ENCODE assay signal across 9 cellular contexts in genomic region chr19:43446746-43447489, GRCh38. TPM values are rescaled to one million over a fixed set of nuclear protein-coding genes. Genes with fewer than 3 reads are reported as not detected.
A peak's percentile ranks its signal among the peaks of the same experiment; 100 is the strongest.
DNase-seq lines count a peak whose midpoint lies in the region; ATAC-seq and TF ChIP-seq lines count a peak whose summit lies in the region.
"Had no signal": no experiment of that assay in that cellular context is flagged by ENCODE, and none has a peak within 500 bp of the region (broad histone marks: within the 10 kb centered on the region; RNA-seq: fewer than 3 reads in every experiment).

No MANE protein-coding gene starts in this region.

- peaks cover 4% of the 10 kb centered on the region for H3K27me3 Mint-ChIP-seq in activated naive CD4-positive, alpha-beta T cell treated with anti-CD3 and anti-CD28 coated beads, Interleukin-2, amount 10 ng/mL, durations not matched to agents 7 days and 5 days
- peaks cover 5% of the 10 kb centered on the region for H3K27me3 Mint-ChIP-seq in glutamatergic neuron (ENCODE audit: unreplicated experiment)

- H3F3A ChIP-seq in SK-N-SH (replicated peaks; ENCODE audit: insufficient read depth) = no peaks in the 10 kb centered on the region

- H3K79me2 ChIP-seq in SK-N-SH (ENCODE audit: insufficient read depth) = no peaks in the 10 kb centered on the region

- H3K4me3 ChIP-seq in SK-N-SH (ENCODE audit: low read depth in 2 of 2, low read length in 1 of 2) = peak overlapping the region in 1 of 2 experiments; percentile 24; a peak in 1 of 4 replicates

- H2AFZ ChIP-seq in SK-N-SH (ENCODE audit: low read depth) = no peak overlapping the region

- H3K27ac ChIP-seq in SK-N-SH (ENCODE audit: low read depth in 2 of 2, low read length in 1 of 2) = no peak overlapping the region
- H3K27ac ChIP-seq: epithelial cell of prostate had no signal

- POLR2A ChIA-PET in SK-N-SH (lab: Yijun Ruan, JAX) = no interaction called here

- intact Hi-C loops in posterior vena cava (cut with DNase I) = loop anchor here in 1 of 2 donors (5.0 kb wide), 1 partner anchor 75 kb away; no protein-coding TSS in a partner anchor

- H3K9ac ChIP-seq in SK-N-SH = no peak overlapping the region

- H3K36me3 ChIP-seq in SK-N-SH (replicated peaks in 1 of 2; ENCODE audit: control insufficient read depth in 1 of 2, insufficient read depth in 2 of 2, low read length in 1 of 2) = no peaks in the 10 kb centered on the region

- H3K4me1 Mint-ChIP-seq in activated naive CD4-positive, alpha-beta T cell treated with anti-CD3 and anti-CD28 coated beads, Interleukin-2, amount 10 ng/mL, durations not matched to agents 7 days and 5 days = peaks cover 45% of the 10 kb centered on the region
- no peaks in the 10 kb centered on the region for H3K4me1 Mint-ChIP-seq in glutamatergic neuron (ENCODE audit: low read depth, unreplicated experiment)

- peaks cover 12% of the 10 kb centered on the region; the same call in 1 of the 2 replicates for H3K27me3 ChIP-seq in SK-N-SH (ENCODE audit: insufficient read depth)

- H3K9me3 Mint-ChIP-seq in activated naive CD4-positive, alpha-beta T cell treated with anti-CD3 and anti-CD28 coated beads, Interleukin-2, amount 10 ng/mL, durations not matched to agents 7 days and 5 days = peaks cover 1% of the 10 kb centered on the region
- H3K9me3 Mint-ChIP-seq in glutamatergic neuron (ENCODE audit: unreplicated experiment) = peaks cover 2% of the 10 kb centered on the region

- no peak overlapping the region for H3K4me3 Mint-ChIP-seq in activated naive CD4-positive, alpha-beta T cell treated with anti-CD3 and anti-CD28 coated beads, Interleukin-2, amount 10 ng/mL, durations not matched to agents 7 days and 5 days
- no peak overlapping the region for H3K4me3 Mint-ChIP-seq in glutamatergic neuron (ENCODE audit: unreplicated experiment)

- TF ChIP-seq CTCF in SK-N-SH (IDR thresholded peaks at IDR 0.05) (peak; percentile 93), glutamatergic neuron (IDR thresholded peaks at IDR 0.05; ENCODE audit: partially characterized antibody, unreplicated experiment) (peak; percentile 98)

- no peak for TF ChIP-seq EP300 in SK-N-SH (IDR thresholded peaks at IDR 0.05; ENCODE audit: borderline replicate concordance in 1 of 2, low read depth in 1 of 2, low read length in 1 of 2)

- H3K36me3 Mint-ChIP-seq in activated naive CD4-positive, alpha-beta T cell treated with anti-CD3 and anti-CD28 coated beads, Interleukin-2, amount 10 ng/mL, durations not matched to agents 7 days and 5 days = no peaks in the 10 kb centered on the region
- no peaks in the 10 kb centered on the region for H3K36me3 Mint-ChIP-seq in glutamatergic neuron (ENCODE audit: unreplicated experiment)

- H3K9me3 ChIP-seq in SK-N-SH = no peaks in the 10 kb centered on the region

- no peaks in the 10 kb centered on the region for H3K9me2 ChIP-seq in SK-N-SH

- ATAC-seq in GM19328 (IDR thresholded peaks at IDR 0.05; ENCODE audit: unreplicated experiment) = no peak

- no peak overlapping the region for H3K4me2 ChIP-seq in SK-N-SH

- DNase-seq in GDM1 (lab: John Stamatoyannopoulos, UW) = peak; percentile 35
- peak; percentile 72 for DNase-seq in M059J (ENCODE audit: low read depth)
- peak; percentile 82 for DNase-seq in SK-N-SH
- DNase-seq in activated naive CD4-positive, alpha-beta T cell treated with anti-CD3 and anti-CD28 coated beads, Interleukin-2, amount 10 ng/mL, durations not matched to agents 7 days and 5 days = peak; percentile 84
- DNase-seq in glutamatergic neuron = peak; percentile 84
- DNase-seq in posterior vena cava (ENCODE audit: low spot score) = peak; percentile 94
- peak; percentile 83 for DNase-seq in ureter (ENCODE audit: low spot score)

- CTCF ChIA-PET in SK-N-SH (lab: Yijun Ruan, JAX) = interaction anchor here (0.5 to 19.6 kb wide), 40 partner anchors 8 to 206 kb away, joined by 3 to 632 read pairs (median 6); partner anchors contain the start of genes ETHE1, LYPD3, PHLDB3 and ZNF575
- CTCF ChIA-PET in activated naive CD4-positive, alpha-beta T cell treated with anti-CD3 and anti-CD28 coated beads, Interleukin-2, amount 10 ng/mL, durations not matched to agents 7 days and 5 days (lab: Charles Lee) = interaction anchor here (0.6 to 5.9 kb wide), 29 partner anchors 9 to 364 kb away, joined by 3 to 194 read pairs (median 4); partner anchors contain the start of genes IRGQ, PHLDB3, XRCC1 and ZNF575

- peak; percentile 94 for TF ChIP-seq RAD21 in SK-N-SH (IDR thresholded peaks at IDR 0.05; ENCODE audit: low read length)

- WGBS in SK-N-SH (ENCODE audit: low lambda C conversion rate) = 23% methylated on average over 14 of the region's 14 CpGs

- H3K27ac Mint-ChIP-seq in activated naive CD4-positive, alpha-beta T cell treated with anti-CD3 and anti-CD28 coated beads, Interleukin-2, amount 10 ng/mL, durations not matched to agents 7 days and 5 days = no peak overlapping the region
- no peak overlapping the region for H3K27ac Mint-ChIP-seq in glutamatergic neuron (ENCODE audit: unreplicated experiment)

- no peaks in the 10 kb centered on the region for H4K20me1 ChIP-seq in SK-N-SH (ENCODE audit: insufficient read depth)

- H3K4me1 ChIP-seq in SK-N-SH (ENCODE audit: control insufficient read depth in 1 of 2, insufficient read depth in 2 of 2, low read depth in 1 of 2, low read length in 1 of 2) = no peaks in the 10 kb centered on the region

TF ChIP-seq in SK-N-SH, 30 proteins besides CTCF, POLR2A, EP300 and RAD21:
- TF ChIP-seq SMC3 (IDR thresholded peaks at IDR 0.05; ENCODE audit: low read depth, low read length) (peak; percentile 98), TCF12 (IDR thresholded peaks at IDR 0.05) (no peak)

RNA-seq across cellular contexts. Expression of gene LYPD3, which starts 18.5 kb away (rescaled TPM):
- total RNA-seq in M059J (2014; rRNA removed; shearing (Covaris generic)) = 0.27 and 0.34 TPM in 2 replicates
- polyA plus RNA-seq in SK-N-SH (2012; rRNA removed) = 3.4 and 4.2 TPM in 2 replicates
- 2.3 and 2.8 TPM in 2 replicates for polyA plus RNA-seq in SK-N-SH (2012; cell fraction: cytosol; rRNA removed)
- 5.4 and 7.0 TPM in 2 replicates for polyA plus RNA-seq in SK-N-SH (2012; cell fraction: nucleus; rRNA removed)
- total RNA-seq in glutamatergic neuron (ENCODE audit: unreplicated experiment) (0.56 TPM), posterior vena cava (under 1 TPM; 0.52 to 0.60 TPM), ureter (15.0 TPM)

RNA-seq across cellular contexts. Expression of gene TEX101, which starts 32.2 kb away (rescaled TPM):
- total RNA-seq in M059J (2014; rRNA removed; shearing (Covaris generic)) = not detected in 2 replicates
- polyA plus RNA-seq in SK-N-SH (2012; rRNA removed) = 0.07 and 0.32 TPM in 2 replicates
- 0.13 and 0.17 TPM in 2 replicates for polyA plus RNA-seq in SK-N-SH (2012; cell fraction: cytosol; rRNA removed)
- 0.17 TPM in 1 of 2 replicates, not detected in the other for polyA plus RNA-seq in SK-N-SH (2012; cell fraction: nucleus; rRNA removed)
- total RNA-seq in glutamatergic neuron (ENCODE audit: unreplicated experiment) = not detected
- total RNA-seq in posterior vena cava = not detected
- not detected for total RNA-seq in ureter

RNA-seq across cellular contexts. Expression of gene PHLDB3, which starts 57.6 kb away (rescaled TPM):
- total RNA-seq in M059J (2014; rRNA removed; shearing (Covaris generic)) = 3.7 and 8.6 TPM in 2 replicates
- polyA plus RNA-seq in SK-N-SH (2012; rRNA removed) = 10.9 and 15.6 TPM in 2 replicates
- polyA plus RNA-seq in SK-N-SH (2012; cell fraction: cytosol; rRNA removed) = 8.9 and 10.8 TPM in 2 replicates
- polyA plus RNA-seq in SK-N-SH (2012; cell fraction: nucleus; rRNA removed) = 28.8 and 35.0 TPM in 2 replicates
- 6.8 TPM for total RNA-seq in glutamatergic neuron (ENCODE audit: unreplicated experiment)
- total RNA-seq in posterior vena cava = 1 to 10 TPM; 7.1 to 8.7 TPM
- 39.5 TPM for total RNA-seq in ureter

Comparison
In these comparisons a context has a peak if more than half of its experiments do, and no peak if none do; other contexts are left out.
1. DNase-seq: peak in every context shown above with its lines; median percentile 94 in posterior vena cava; 84 in activated naive CD4-positive, alpha-beta T cell treated with anti-CD3 and anti-CD28 coated beads, Interleukin-2, amount 10 ng/mL, durations not matched to agents 7 days and 5 days; 84 in glutamatergic neuron; 83 in ureter; 82 in SK-N-SH; 72 in M059J; 35 in GDM1.